Comparison of ENCODE assay signal across 8 cellular contexts in genomic region chr19:41323430-41324125, GRCh38. TPM values are rescaled to one million over a fixed set of nuclear protein-coding genes. Genes with fewer than 3 reads are reported as not detected.
A peak's percentile ranks its signal among the peaks of the same experiment; 100 is the strongest.
DNase-seq lines count a peak whose midpoint lies in the region; ATAC-seq and TF ChIP-seq lines count a peak whose summit lies in the region.

No MANE protein-coding gene starts in this region.

- H3K36me3 Mint-ChIP-seq in activated T-cell treated with anti-CD3 and anti-CD28 coated beads, Interleukin-2, amount 50 U/mL, for 72 hours (ENCODE audit: insufficient read depth in 2 of 2) = peaks cover 5 to 14% of the 10 kb centered on the region in 2 donors
- peaks cover 55% of the 10 kb centered on the region for H3K36me3 Mint-ChIP-seq in activated B cell treated with CpG ODN at 0.5 μM for 24 hours (ENCODE audit: low read depth)

- TF ChIP-seq CTCF in activated B cell treated with CpG ODN at 0.5 μM for 24 hours (IDR thresholded peaks at IDR 0.05) (no peak), prostate gland (IDR thresholded peaks at IDR 0.05) (no peak)

- no peaks in the 10 kb centered on the region for H3K27me3 Mint-ChIP-seq in activated T-cell treated with anti-CD3 and anti-CD28 coated beads, Interleukin-2, amount 50 U/mL, for 72 hours (ENCODE audit: low read depth)
- no peaks in the 10 kb centered on the region for H3K27me3 Mint-ChIP-seq in activated B cell treated with CpG ODN at 0.5 μM for 24 hours

- CTCF ChIA-PET in activated B cell treated with CpG ODN at 0.5 μM for 24 hours (lab: Charles Lee) = interaction anchor here (0.6 to 1.1 kb wide), 2 partner anchors 28 to 232 kb away, joined by 3 read pairs; no protein-coding TSS in a partner anchor

- H3K4me3 Mint-ChIP-seq in activated T-cell treated with anti-CD3 and anti-CD28 coated beads, Interleukin-2, amount 50 U/mL, for 72 hours = no peak overlapping the region
- H3K4me3 Mint-ChIP-seq in activated B cell treated with CpG ODN at 0.5 μM for 24 hours = no peak overlapping the region

- DNase-seq in activated T-cell treated with anti-CD3 and anti-CD28 coated beads, Interleukin-2, amount 50 U/mL, for 72 hours = no peak
- no peak for DNase-seq in activated T-cell treated with anti-CD3 and anti-CD28 coated beads for 4 hours
- DNase-seq in activated B cell treated with CpG ODN at 0.5 μM for 24 hours = no peak
- DNase-seq in Right ventricle myocardium superior = peak; percentile 79
- no peak for DNase-seq in prostate gland (ENCODE audit: low spot score)
- no peak for DNase-seq in activated gamma-delta T cell (lab: John Stamatoyannopoulos, UW)
- DNase-seq in NCI-H2081 treated with DMSO at 0.1 percent for 48 hours (lab: John Stamatoyannopoulos, UW) = no peak
- no peak for DNase-seq in hippocampal formation (lab: John Stamatoyannopoulos, UW)

- 59% methylated on average over 15 of the region's 16 CpGs for WGBS in prostate gland

- H3K9me3 Mint-ChIP-seq in activated T-cell treated with anti-CD3 and anti-CD28 coated beads, Interleukin-2, amount 50 U/mL, for 72 hours = no peaks in the 10 kb centered on the region
- no peaks in the 10 kb centered on the region for H3K9me3 Mint-ChIP-seq in activated B cell treated with CpG ODN at 0.5 μM for 24 hours

- peak overlapping the region; percentile 46 to 73 for H3K27ac ChIP-seq in prostate gland

- H3K4me1 ChIP-seq in prostate gland (replicated peaks) = peaks cover 13% of the 10 kb centered on the region

- H3K9me3 ChIP-seq in prostate gland = no peaks in the 10 kb centered on the region

- H3K27ac Mint-ChIP-seq in activated T-cell treated with anti-CD3 and anti-CD28 coated beads, Interleukin-2, amount 50 U/mL, for 72 hours = peak overlapping the region; percentile 48
- peak overlapping the region; percentile 86 for H3K27ac Mint-ChIP-seq in activated B cell treated with CpG ODN at 0.5 μM for 24 hours

- ATAC-seq in activated T-cell treated with anti-CD3 and anti-CD28 coated beads, Interleukin-2, amount 50 U/mL, for 72 hours (replicated peaks in 1 of 2) = no peak
- no peak for ATAC-seq in activated B cell treated with CpG ODN at 0.5 μM for 24 hours (ENCODE audit: low read depth)
- peak; percentile 45 for ATAC-seq in Right ventricle myocardium superior (ENCODE audit: poor library complexity)

- H3K4me3 ChIP-seq in prostate gland = no peak overlapping the region

- no peak for TF ChIP-seq POLR2A in prostate gland (IDR thresholded peaks at IDR 0.05)

- intact Hi-C loops in activated B cell treated with CpG ODN at 0.5 μM for 24 hours (cut with micrococcal nuclease) (no loop called here), Right ventricle myocardium superior (cut with DNase I) (loop anchor here (5.0 kb wide), 1 partner anchor 34 kb away; no protein-coding TSS in a partner anchor), prostate gland (cut with DNase I) (loop anchor here (5.0 kb wide), 1 partner anchor 34 kb away; no protein-coding TSS in a partner anchor)

- H3K36me3 ChIP-seq in prostate gland = no peaks in the 10 kb centered on the region

- no peaks in the 10 kb centered on the region for H3K27me3 ChIP-seq in prostate gland (replicated peaks; ENCODE audit: insufficient read depth)

- peaks cover 55% of the 10 kb centered on the region for H3K4me1 Mint-ChIP-seq in activated T-cell treated with anti-CD3 and anti-CD28 coated beads, Interleukin-2, amount 50 U/mL, for 72 hours (ENCODE audit: low read depth)
- H3K4me1 Mint-ChIP-seq in activated B cell treated with CpG ODN at 0.5 μM for 24 hours = peaks cover 65% of the 10 kb centered on the region

- POLR2A ChIA-PET in activated B cell treated with CpG ODN at 0.5 μM for 24 hours (lab: Charles Lee) = interaction anchor here (0.5 to 6.2 kb wide), 4 partner anchors 25 to 546 kb away, joined by 3 to 119 read pairs (median 3); partner anchors contain the start of genes RAB4B and TGFB1

RNA-seq across cellular contexts. Expression of gene CCDC97, which starts 13.6 kb away (rescaled TPM):
- 10 to 100 TPM; 28.8 to 33.4 TPM for total RNA-seq in activated T-cell treated with anti-CD3 and anti-CD28 coated beads, Interleukin-2, amount 50 U/mL, for 72 hours
- 61.7 and 65.3 TPM in 2 replicates for total RNA-seq in activated B cell treated with CpG ODN at 0.5 μM for 24 hours
- 14.3 TPM for total RNA-seq in Right ventricle myocardium superior
- total RNA-seq in prostate gland = 10 to 100 TPM; 21.0 to 34.4 TPM

RNA-seq across cellular contexts. Expression of gene TGFB1, which starts 30.1 kb away (rescaled TPM):
- 10 to 100 TPM; 93.5 to 94.2 TPM for total RNA-seq in activated T-cell treated with anti-CD3 and anti-CD28 coated beads, Interleukin-2, amount 50 U/mL, for 72 hours
- total RNA-seq in activated B cell treated with CpG ODN at 0.5 μM for 24 hours = 80.7 and 88.5 TPM in 2 replicates
- total RNA-seq in Right ventricle myocardium superior = 13.1 TPM
- total RNA-seq in prostate gland = 10 to 100 TPM in 1 of 2 donors, 1 to 10 TPM in 1; 9.7 to 32.4 TPM

RNA-seq across cellular contexts. Expression of gene B9D2, which starts 40.4 kb away (rescaled TPM):
- total RNA-seq in activated T-cell treated with anti-CD3 and anti-CD28 coated beads, Interleukin-2, amount 50 U/mL, for 72 hours = 1 to 10 TPM; 6.4 to 7.7 TPM
- total RNA-seq in activated B cell treated with CpG ODN at 0.5 μM for 24 hours = 11.7 and 14.2 TPM in 2 replicates
- total RNA-seq in Right ventricle myocardium superior = 2.6 TPM
- 10 to 100 TPM; 10.7 to 17.1 TPM for total RNA-seq in prostate gland

RNA-seq across cellular contexts. Expression of gene TMEM91, which starts 52.8 kb away (rescaled TPM):
- 10 to 100 TPM; 12.3 to 12.8 TPM for total RNA-seq in activated T-cell treated with anti-CD3 and anti-CD28 coated beads, Interleukin-2, amount 50 U/mL, for 72 hours
- 3.7 and 4.6 TPM in 2 replicates for total RNA-seq in activated B cell treated with CpG ODN at 0.5 μM for 24 hours
- total RNA-seq in Right ventricle myocardium superior = 3.5 TPM
- 10 to 100 TPM; 15.7 to 19.7 TPM for total RNA-seq in prostate gland

RNA-seq across cellular contexts. Expression of gene HNRNPUL1, which starts 59.4 kb away (rescaled TPM):
- 100 to 1,000 TPM; 276 to 351 TPM for total RNA-seq in activated T-cell treated with anti-CD3 and anti-CD28 coated beads, Interleukin-2, amount 50 U/mL, for 72 hours
- total RNA-seq in activated B cell treated with CpG ODN at 0.5 μM for 24 hours (235 and 244 TPM in 2 replicates), Right ventricle myocardium superior (114 TPM), prostate gland (100 to 1,000 TPM; 133 to 183 TPM)
